Comparison of ENCODE assay signal across 8 cellular contexts in the genomic region with DNA sequence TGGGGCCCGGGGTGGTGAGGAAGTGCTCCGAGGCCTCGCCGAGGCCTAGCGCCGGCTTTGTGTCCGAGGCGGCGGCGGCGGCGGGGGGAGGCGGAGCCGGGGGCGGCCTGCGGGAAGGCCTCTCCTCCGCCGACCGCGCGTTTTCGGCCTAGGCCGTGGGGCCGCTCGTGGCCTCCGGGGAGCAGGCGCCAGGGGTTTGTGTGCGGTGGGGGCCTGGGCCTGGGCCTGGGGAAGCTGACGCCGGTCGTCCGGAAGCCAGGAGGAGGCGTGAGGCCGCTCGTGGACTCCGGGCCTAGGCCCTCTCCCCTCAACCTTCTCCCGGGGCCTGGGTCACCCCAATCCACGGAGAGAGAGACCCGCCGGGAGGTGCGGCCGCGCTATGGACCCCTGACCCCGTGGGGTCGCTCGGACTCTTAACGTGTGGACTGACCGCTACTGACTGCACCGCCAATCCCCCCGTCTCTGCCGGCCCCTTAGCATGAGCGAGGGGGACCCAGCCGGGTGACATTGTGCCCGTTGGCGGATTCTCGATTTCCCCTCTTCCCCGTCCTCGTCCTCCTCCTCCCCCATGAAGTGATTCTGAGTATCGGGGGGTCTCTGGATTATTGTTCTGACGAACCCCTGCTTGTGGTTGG. TPM values are rescaled to one million over a fixed set of nuclear protein-coding genes. Genes with fewer than 3 reads are reported as not detected.
DNase-seq lines count a peak whose midpoint lies in the region; ATAC-seq, FAIRE-seq and TF ChIP-seq lines count a peak whose summit lies in the region.

No MANE protein-coding gene starts in this region.

- H3K4me1 ChIP-seq in SK-N-SH (ENCODE audit: control insufficient read depth in 1 of 2, insufficient read depth in 2 of 2, low read depth in 1 of 2, low read length in 1 of 2) (peaks cover 8 to 14% of the 10 kb centered on the region in 2 experiments), K562 (replicated peaks in 1 of 2; ENCODE audit: control insufficient read depth in 2 of 2, insufficient read depth in 2 of 2, low read length in 2 of 2) (peaks cover 7 to 20% of the 10 kb centered on the region in 2 experiments; a peak in 3 of 5 replicates)

- TF ChIP-seq RAD21 in SK-N-SH (IDR thresholded peaks at IDR 0.05; ENCODE audit: low read length) (no peak), K562 (CRISPR knock-in tag; conservative IDR thresholded peaks at IDR 0.05 in 1 of 2, IDR thresholded peaks at IDR 0.05 in 1 of 2) (no peak)

- FAIRE-seq in K562 (lab: Jason Lieb, UNC): no peak

- TF ChIP-seq CTCF in SK-N-SH (IDR thresholded peaks at IDR 0.05) (no peak), K562 (IDR thresholded peaks at IDR 0.05 in 2 of 3, conservative IDR thresholded peaks at IDR 0.05 in 1 of 3; ENCODE audit: insufficient read depth in 2 of 3, low read depth in 1 of 3, low read length in 3 of 3) (no peak)

- TF ChIP-seq EP300 in SK-N-SH (IDR thresholded peaks at IDR 0.05; ENCODE audit: borderline replicate concordance in 1 of 2, low read depth in 1 of 2, low read length in 1 of 2) (no peak), K562 (IDR thresholded peaks at IDR 0.05; ENCODE audit: low read length) (no peak)

- intact Hi-C loops in K562 (cut with micrococcal nuclease): no loop called here

- H3K9me1 ChIP-seq in K562 (ENCODE audit: control insufficient read depth, insufficient read depth, low read length): no peaks in the 10 kb centered on the region

- H3K27ac ChIP-seq in SK-N-SH (ENCODE audit: low read depth in 2 of 2, low read length in 1 of 2) (peak overlapping the region; percentile 94 to 95), K562 (ENCODE audit: extremely low read depth, low read depth, low read length) (peak overlapping the region; percentile 97)

- H3K4me3 Mint-ChIP-seq in immature natural killer cell: peak overlapping the region; percentile 91 to 100 (median 98)

- H3K9me3 ChIP-seq in SK-N-SH (no peaks in the 10 kb centered on the region), K562 (replicated peaks; ENCODE audit: control insufficient read depth, insufficient read depth, low read depth, low read length) (no peaks in the 10 kb centered on the region)

- peak overlapping the region; percentile 89 to 97 for H3K4me3 ChIP-seq in SK-N-SH (ENCODE audit: low read depth in 2 of 2, low read length in 1 of 2)
- peak overlapping the region; percentile 93 for H3K4me3 ChIP-seq in K562

- no peak; the same call in 1 of the 2 replicates for TF ChIP-seq POLR2A in K562 (conservative IDR thresholded peaks at IDR 0.05)

- H3K9me2 ChIP-seq in SK-N-SH: no peaks in the 10 kb centered on the region

- no peaks in the 10 kb centered on the region for H3K36me3 Mint-ChIP-seq in immature natural killer cell

- H3F3A ChIP-seq in SK-N-SH (replicated peaks; ENCODE audit: insufficient read depth): no peaks in the 10 kb centered on the region

- peaks cover 56% of the 10 kb centered on the region for H3K79me2 ChIP-seq in SK-N-SH (ENCODE audit: insufficient read depth)
- H3K79me2 ChIP-seq in K562 (ENCODE audit: control insufficient read depth, insufficient read depth, low read length): peaks cover 61% of the 10 kb centered on the region

- DNase-seq in NCI-H146 (lab: John Stamatoyannopoulos, UW) (peak; percentile 84), NCI-H146 treated with DMSO at 0.1 percent for 48 hours (lab: John Stamatoyannopoulos, UW; ENCODE audit: unreplicated experiment) (no peak), SK-N-SH (no peak), K562 (ENCODE audit: extremely low read depth in 1 of 4, low spot score in 3 of 4) (peak in 2 of 4 experiments; percentile 36 to 58), immature natural killer cell (peak in 1 of 3 donors; percentile 12), NCI-H187 treated with DMSO at 0.1 percent for 48 hours (lab: John Stamatoyannopoulos, UW) (no peak)
- peak; percentile 66 for DNase-seq in stimulated activated CD4-positive, alpha-beta T cell treated with anti-CD3 and anti-CD28 coated beads, Interleukin-15, amount 100 ng/mL, for 24 hours

- peak overlapping the region; percentile 100 for H3K9ac ChIP-seq in SK-N-SH
- H3K9ac ChIP-seq in K562 (ENCODE audit: insufficient read depth in 1 of 2, low read depth in 2 of 2, low read length in 2 of 2): peak overlapping the region; percentile 93 to 100

- WGBS in SK-N-SH (ENCODE audit: low lambda C conversion rate): 0% methylated on average over 18 of the region's 60 CpGs
- WGBS in K562 (ENCODE audit: insufficient coverage, low coverage, missing lambda C conversion rate): under 1% methylated on average over 25 of the region's 60 CpGs

- peak overlapping the region; percentile 70; the same call in 1 of the 2 replicates for H2AFZ ChIP-seq in SK-N-SH (ENCODE audit: low read depth)
- peak overlapping the region; percentile 51 for H2AFZ ChIP-seq in K562 (ENCODE audit: low read depth, low read length)

- H3K27me3 ChIP-seq in SK-N-SH (ENCODE audit: insufficient read depth): no peaks in the 10 kb centered on the region
- no peaks in the 10 kb centered on the region for H3K27me3 ChIP-seq in K562 (ENCODE audit: control insufficient read depth in 2 of 2, insufficient read depth in 2 of 2, low read length in 2 of 2)

- peaks cover 52 to 53% of the 10 kb centered on the region in 2 donors for H3K4me1 Mint-ChIP-seq in immature natural killer cell

- peak overlapping the region; percentile 87 to 100 (median 90) for H3K27ac Mint-ChIP-seq in immature natural killer cell

- CTCF ChIA-PET in SK-N-SH (lab: Yijun Ruan, JAX): interaction anchor here (1.0 kb wide), 1 partner anchor 23 kb away, joined by 5 read pairs; no protein-coding TSS in a partner anchor
- CTCF ChIA-PET in K562 (lab: Yijun Ruan, JAX; ENCODE audit: low intra/inter-chr PET ratio): interaction anchor here (0.6 kb wide), 1 partner anchor 21 kb away, joined by 6 read pairs; no protein-coding TSS in a partner anchor

- H3K9me3 Mint-ChIP-seq in immature natural killer cell: no peaks in the 10 kb centered on the region

- H4K20me1 ChIP-seq in SK-N-SH (ENCODE audit: insufficient read depth) (peaks cover 49% of the 10 kb centered on the region), K562 (replicated peaks; ENCODE audit: control insufficient read depth, insufficient read depth, low read length) (peaks cover 21% of the 10 kb centered on the region)

- peak overlapping the region; percentile 87 for H3K4me2 ChIP-seq in SK-N-SH
- peak overlapping the region; percentile 95 for H3K4me2 ChIP-seq in K562 (ENCODE audit: insufficient read depth, low read length)

- H3K36me3 ChIP-seq in SK-N-SH (replicated peaks in 1 of 2; ENCODE audit: control insufficient read depth in 1 of 2, insufficient read depth in 2 of 2, low read length in 1 of 2): peaks cover 5 to 15% of the 10 kb centered on the region in 2 experiments
- peaks cover 32% of the 10 kb centered on the region for H3K36me3 ChIP-seq in K562 (ENCODE audit: control insufficient read depth, insufficient read depth, low read length)

- H3K27me3 Mint-ChIP-seq in immature natural killer cell (ENCODE audit: low read depth in 3 of 3): peaks cover 6 to 10% (median 7%) of the 10 kb centered on the region in 3 donors

- no TSS peak for BruUV-seq in K562 (replicated peaks; lab: Mats Ljungman, UMichigan)

- POLR2A ChIA-PET in SK-N-SH (lab: Yijun Ruan, JAX): interaction anchor here (1.1 kb wide), 1 partner anchor 9 kb away, joined by 3 read pairs; no protein-coding TSS in a partner anchor
- POLR2A ChIA-PET in K562 (lab: Yijun Ruan, JAX): interaction anchor here (0.5 to 6.4 kb wide), 6 partner anchors 12 to 209 kb away, joined by 3 to 71 read pairs (median 4); no protein-coding TSS in a partner anchor

- in situ Hi-C loops in K562 (cut with MboI): no loop called here

- peak; percentile 31 for ATAC-seq in HG03039 (IDR thresholded peaks at IDR 0.05; ENCODE audit: unreplicated experiment)
- peak; percentile 58 for ATAC-seq in K562

TF ChIP-seq in SK-N-SH, 30 proteins besides CTCF, POLR2A, EP300 and RAD21:
- TF ChIP-seq RCOR1 (IDR thresholded peaks at IDR 0.05; ENCODE audit: low read length): no peak
- TF ChIP-seq MXI1 (IDR thresholded peaks at IDR 0.05; ENCODE audit: low read depth, low read length): peak; percentile 18; the same call in 1 of the 2 replicates

TF ChIP-seq in K562, 482 proteins besides CTCF, POLR2A, EP300 and RAD21 (continues in another document):
- TF ChIP-seq ZNF785 (CRISPR knock-in tag; IDR thresholded peaks at IDR 0.05) (no peak), ZNF24 (IDR thresholded peaks at IDR 0.05) (no peak), POLR2B (IDR thresholded peaks at IDR 0.05; ENCODE audit: low read depth, partially characterized antibody) (no peak), KAT8 (IDR thresholded peaks at IDR 0.05; ENCODE audit: low read depth) (no peak), ZNF77 (CRISPR knock-in tag; IDR thresholded peaks at IDR 0.05) (no peak), ZBTB8A (IDR thresholded peaks at IDR 0.05; ENCODE audit: partially characterized antibody) (no peak), ZNF699 (CRISPR knock-in tag; IDR thresholded peaks at IDR 0.05; ENCODE audit: insufficient replicate concordance) (no peak), STAT5B (CRISPR knock-in tag; IDR thresholded peaks at IDR 0.05) (no peak), ZBED1 (IDR thresholded peaks at IDR 0.05) (no peak), ZNF316 (IDR thresholded peaks at IDR 0.05) (no peak)

RNA-seq across cellular contexts. Expression of gene RBBP6, which starts 0.6 kb away (rescaled TPM):
- polyA plus RNA-seq in SK-N-SH (2012; rRNA removed): 15.1 and 21.8 TPM in 2 replicates
- 15.1 and 19.6 TPM in 2 replicates for polyA plus RNA-seq in SK-N-SH (2012; cell fraction: cytosol; rRNA removed)
- polyA plus RNA-seq in SK-N-SH (2012; cell fraction: nucleus; rRNA removed): 66.0 and 69.7 TPM in 2 replicates
- total RNA-seq in K562 (2011; cell fraction: chromatin; rRNA removed; ENCODE audit: low replicate concordance): 112 and 269 TPM in 2 replicates
- 67.9 and 77.8 TPM in 2 replicates for total RNA-seq in K562 (2011; cell fraction: nucleolus; rRNA removed)
- total RNA-seq in K562 (2011; cell fraction: nucleoplasm; rRNA removed): 144 and 226 TPM in 2 replicates
- total RNA-seq in K562 (2014; rRNA removed): 19.2 and 24.5 TPM in 2 replicates
- 40.2 and 43.0 TPM in 2 replicates for total RNA-seq in K562 (2014; rRNA removed; fragmentation: Illumina TruSeq; extraction: Trizol)
- total RNA-seq in K562 (2015; rRNA removed; fragmentation: Illumina TruSeq; extraction: Trizol): 42.5 and 42.7 TPM in 2 replicates
- total RNA-seq in K562 (2021): 61.0 and 63.4 TPM in 2 replicates
- 73.5 and 76.6 TPM in 2 replicates for polyA plus RNA-seq in K562 (2011; rRNA removed)
- 14.9 and 20.6 TPM in 2 replicates for polyA plus RNA-seq in K562 (2011; cell fraction: cytosol; rRNA removed)
- polyA plus RNA-seq in K562 (2011; cell fraction: nucleus; rRNA removed): 105 and 129 TPM in 2 replicates
- polyA plus RNA-seq in K562 (2012): 36.1 and 39.9 TPM in 2 replicates
- 45.4 and 57.2 TPM in 2 replicates for polyA plus RNA-seq in K562 (2014; fragmentation: Illumina TruSeq; extraction: Trizol)
- polyA plus RNA-seq in K562 (2014; fragmentation: Nextera tagmentation; extraction: Ambion mirVana): 10 to 100 TPM; 21.9 to 25.6 TPM
- polyA plus RNA-seq in K562 (2014; rRNA removed): 53.5 and 58.1 TPM in 2 replicates
- 81.8 and 106 TPM in 2 replicates for polyA minus RNA-seq in K562 (2011; rRNA and poly(A)+ RNA removed)
- polyA minus RNA-seq in K562 (2011; cell fraction: cytosol; rRNA and poly(A)+ RNA removed): 21.7 and 24.2 TPM in 2 replicates
- 92.5 and 164 TPM in 2 replicates for polyA minus RNA-seq in K562 (2011; cell fraction: nucleus; rRNA and poly(A)+ RNA removed)
- polyA plus RNA-seq in immature natural killer cell: 10 to 100 TPM; 16.2 to 31.7 (median 27.6) TPM

Comparison
In these comparisons a context has a peak if more than half of its experiments do, and no peak if none do; other contexts are left out.
1. DNase-seq: peak in NCI-H146 (single experiment) and stimulated activated CD4-positive, alpha-beta T cell treated with anti-CD3 and anti-CD28 coated beads, Interleukin-15, amount 100 ng/mL, for 24 hours (single experiment); none in NCI-H146 treated with DMSO at 0.1 percent for 48 hours (single experiment), SK-N-SH (single experiment) and NCI-H187 treated with DMSO at 0.1 percent for 48 hours (single experiment).